ENCODE assay signal across 11 cellular contexts in the genomic region with DNA sequence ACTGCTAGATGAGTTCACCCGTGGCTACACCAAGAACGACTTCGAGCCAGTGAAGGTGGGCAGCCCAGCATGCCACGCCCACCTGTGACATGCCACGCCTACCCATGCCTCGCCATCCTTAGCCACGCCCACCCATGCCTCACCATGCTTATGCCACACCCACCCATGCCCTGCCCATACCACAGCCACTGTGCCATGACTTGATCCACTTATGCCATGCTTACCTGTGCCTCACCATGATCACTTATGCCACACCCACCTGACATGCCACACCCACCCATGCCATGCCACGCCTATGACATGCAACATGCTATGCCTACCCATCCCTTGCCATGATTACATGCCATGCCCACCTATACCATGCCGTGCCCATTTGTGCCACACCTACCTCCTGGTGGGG. TPM values are rescaled to one million over a fixed set of nuclear protein-coding genes. Genes with fewer than 3 reads are reported as not detected.
DNase-seq lines count a peak whose midpoint lies in the region; ATAC-seq, FAIRE-seq and TF ChIP-seq lines count a peak whose summit lies in the region.
"Had no signal": no experiment of that assay in that cellular context is flagged by ENCODE, and none has a peak within 500 bp of the region (broad histone marks: within the 10 kb centered on the region; RNA-seq: fewer than 3 reads in every experiment).

No MANE protein-coding gene starts in this region.

- H3K9me3 Mint-ChIP-seq in activated CD4-positive, alpha-beta T cell treated with anti-CD3 and anti-CD28 coated beads for 36 hours (ENCODE audit: low read depth), result no peaks in the 10 kb centered on the region
- no peaks in the 10 kb centered on the region; the same call in 1 of the 3 replicates for H3K9me3 Mint-ChIP-seq in GM23338
- H3K9me3 Mint-ChIP-seq in activated T-helper 17 cell treated with anti-CD3 and anti-CD28 coated beads, Interleukin-2, amount 50 U/mL, for 72 hours, result no peaks in the 10 kb centered on the region
- no peaks in the 10 kb centered on the region for H3K9me3 Mint-ChIP-seq in memory B cell

- peaks cover 49% of the 10 kb centered on the region for H3K36me3 Mint-ChIP-seq in activated CD4-positive, alpha-beta T cell treated with anti-CD3 and anti-CD28 coated beads for 36 hours (ENCODE audit: low read depth)
- peaks cover 66% of the 10 kb centered on the region for H3K36me3 Mint-ChIP-seq in GM23338 (ENCODE audit: low read depth)
- H3K36me3 Mint-ChIP-seq in activated T-helper 17 cell treated with anti-CD3 and anti-CD28 coated beads, Interleukin-2, amount 50 U/mL, for 72 hours (ENCODE audit: low read depth), result peaks cover 85% of the 10 kb centered on the region
- H3K36me3 Mint-ChIP-seq in memory B cell, result peaks cover 41% of the 10 kb centered on the region

- H3K4me2 ChIP-seq in GM23338, result no peak overlapping the region

- no peaks in the 10 kb centered on the region for H3K4me1 Mint-ChIP-seq in activated CD4-positive, alpha-beta T cell treated with anti-CD3 and anti-CD28 coated beads for 36 hours
- H3K4me1 Mint-ChIP-seq in GM23338 (no peaks in the 10 kb centered on the region), memory B cell (peaks cover 6% of the 10 kb centered on the region)
- H3K4me1 Mint-ChIP-seq in activated T-helper 17 cell treated with anti-CD3 and anti-CD28 coated beads, Interleukin-2, amount 50 U/mL, for 72 hours, result no peaks in the 10 kb centered on the region
- H3K4me1 Mint-ChIP-seq: brain had no signal

- H2AFZ ChIP-seq in GM23338, result no peak overlapping the region

- TF ChIP-seq EP300 in upper lobe of left lung (IDR thresholded peaks at IDR 0.05), result no peak

- 91 to 92% methylated on average over 9 of the region's 9 CpGs for WGBS in upper lobe of left lung, 2 donors

- DNase-seq in activated CD4-positive, alpha-beta T cell treated with anti-CD3 and anti-CD28 coated beads for 36 hours, result peak; percentile 55
- DNase-seq in activated CD4-positive, alpha-beta T cell treated with anti-CD3 and anti-CD28 coated beads for 1 hour, result no peak
- DNase-seq in GM23338 (ENCODE audit: low spot score), result peak; percentile 52
- no peak for DNase-seq in memory B cell (ENCODE audit: low spot score in 2 of 2)
- no peak for DNase-seq in RCC 7860 (ENCODE audit: low spot score)
- no peak for DNase-seq in T-helper 1 cell
- DNase-seq in upper lobe of left lung, result no peak
- DNase-seq: NCI-H2029 had no signal

- H3K4me3 ChIP-seq in GM23338, result no peak overlapping the region
- no peak overlapping the region for H3K4me3 ChIP-seq in upper lobe of left lung

- H3K27ac Mint-ChIP-seq in activated CD4-positive, alpha-beta T cell treated with anti-CD3 and anti-CD28 coated beads for 36 hours, result no peak overlapping the region
- H3K27ac Mint-ChIP-seq in GM23338 (no peak overlapping the region), memory B cell (peak overlapping the region; percentile 47)
- no peak overlapping the region for H3K27ac Mint-ChIP-seq in activated T-helper 17 cell treated with anti-CD3 and anti-CD28 coated beads, Interleukin-2, amount 50 U/mL, for 72 hours
- H3K27ac Mint-ChIP-seq: brain had no signal

- H3K27me3 ChIP-seq in GM23338 (ENCODE audit: insufficient read depth) (no peaks in the 10 kb centered on the region), upper lobe of left lung (no peaks in the 10 kb centered on the region)

- H3K9me3 ChIP-seq in upper lobe of left lung, result no peaks in the 10 kb centered on the region

- POLR2A ChIA-PET in activated CD4-positive, alpha-beta T cell treated with anti-CD3 and anti-CD28 coated beads for 36 hours (lab: Charles Lee), result no interaction called here

- H4K20me1 ChIP-seq in GM23338 (replicated peaks; ENCODE audit: insufficient read depth), result 0 out of 2 replicates have a peak, but pooled peaks cover 3% of the 10 kb centered on the region

- TF ChIP-seq POLR2A in upper lobe of left lung (IDR thresholded peaks at IDR 0.05), result no peak

- H3K27me3 Mint-ChIP-seq in activated CD4-positive, alpha-beta T cell treated with anti-CD3 and anti-CD28 coated beads for 36 hours, result no peaks in the 10 kb centered on the region
- H3K27me3 Mint-ChIP-seq in GM23338 (ENCODE audit: insufficient read depth, low read depth, poor library complexity) (peaks cover 13% of the 10 kb centered on the region), memory B cell (no peaks in the 10 kb centered on the region)
- no peaks in the 10 kb centered on the region for H3K27me3 Mint-ChIP-seq in activated T-helper 17 cell treated with anti-CD3 and anti-CD28 coated beads, Interleukin-2, amount 50 U/mL, for 72 hours
- H3K27me3 Mint-ChIP-seq: brain had no signal

- H3K4me1 ChIP-seq in GM23338 (ENCODE audit: insufficient read depth) (no peaks in the 10 kb centered on the region), upper lobe of left lung (no peaks in the 10 kb centered on the region)

- FAIRE-seq in RCC 7860 (lab: Jason Lieb, UNC), result no peak
- FAIRE-seq: endometrium had no signal

- intact Hi-C loops in activated CD4-positive, alpha-beta T cell treated with anti-CD3 and anti-CD28 coated beads for 36 hours (cut with DNase I, micrococcal nuclease), result no loop called here

- no peaks in the 10 kb centered on the region for H3K79me2 ChIP-seq in GM23338 (replicated peaks; ENCODE audit: insufficient read depth)

- TF ChIP-seq CTCF in GM23338 (conservative IDR thresholded peaks at IDR 0.05; ENCODE audit: low read depth in 2 of 2) (no peak), upper lobe of left lung (IDR thresholded peaks at IDR 0.05) (no peak)

- no peak overlapping the region for H3K4me3 Mint-ChIP-seq in activated CD4-positive, alpha-beta T cell treated with anti-CD3 and anti-CD28 coated beads for 36 hours
- H3K4me3 Mint-ChIP-seq in GM23338 (no peak overlapping the region; the same call in 2 of the 3 replicates), memory B cell (no peak overlapping the region)
- no peak overlapping the region for H3K4me3 Mint-ChIP-seq in activated T-helper 17 cell treated with anti-CD3 and anti-CD28 coated beads, Interleukin-2, amount 50 U/mL, for 72 hours
- H3K4me3 Mint-ChIP-seq: brain had no signal

- H3K9me2 ChIP-seq in GM23338 (ENCODE audit: insufficient read depth), result no peaks in the 10 kb centered on the region

- H3K27ac ChIP-seq in GM23338 (ENCODE audit: low read depth) (no peak overlapping the region), upper lobe of left lung (no peak overlapping the region)

- H3K36me3 ChIP-seq in GM23338 (ENCODE audit: insufficient read depth) (0 out of 2 replicates have a peak, but pooled peaks cover 3% of the 10 kb centered on the region), upper lobe of left lung (peaks cover 22 to 90% (median 82%) of the 10 kb centered on the region in 4 donors)

- CTCF ChIA-PET in activated CD4-positive, alpha-beta T cell treated with anti-CD3 and anti-CD28 coated beads for 36 hours (lab: Charles Lee), result no interaction called here

- H3F3A ChIP-seq in GM23338 (replicated peaks; ENCODE audit: low read depth), result no peaks in the 10 kb centered on the region

- peak; percentile 64 for ATAC-seq in activated CD4-positive, alpha-beta T cell treated with anti-CD3 and anti-CD28 coated beads for 36 hours
- ATAC-seq in GM23338 (peak; percentile 38), memory B cell (ENCODE audit: low read depth) (peak; percentile 50), upper lobe of left lung (ENCODE audit: low FRiP score in 2 of 2) (no peak)
- peak; percentile 47 for ATAC-seq in activated T-helper 17 cell treated with anti-CD3 and anti-CD28 coated beads, Interleukin-2, amount 50 U/mL, for 72 hours (replicated peaks)

TF ChIP-seq in GM23338, 12 proteins besides CTCF, POLR2A, EP300 and RAD21 (continues in another document):
- TF ChIP-seq, protein P1, sequence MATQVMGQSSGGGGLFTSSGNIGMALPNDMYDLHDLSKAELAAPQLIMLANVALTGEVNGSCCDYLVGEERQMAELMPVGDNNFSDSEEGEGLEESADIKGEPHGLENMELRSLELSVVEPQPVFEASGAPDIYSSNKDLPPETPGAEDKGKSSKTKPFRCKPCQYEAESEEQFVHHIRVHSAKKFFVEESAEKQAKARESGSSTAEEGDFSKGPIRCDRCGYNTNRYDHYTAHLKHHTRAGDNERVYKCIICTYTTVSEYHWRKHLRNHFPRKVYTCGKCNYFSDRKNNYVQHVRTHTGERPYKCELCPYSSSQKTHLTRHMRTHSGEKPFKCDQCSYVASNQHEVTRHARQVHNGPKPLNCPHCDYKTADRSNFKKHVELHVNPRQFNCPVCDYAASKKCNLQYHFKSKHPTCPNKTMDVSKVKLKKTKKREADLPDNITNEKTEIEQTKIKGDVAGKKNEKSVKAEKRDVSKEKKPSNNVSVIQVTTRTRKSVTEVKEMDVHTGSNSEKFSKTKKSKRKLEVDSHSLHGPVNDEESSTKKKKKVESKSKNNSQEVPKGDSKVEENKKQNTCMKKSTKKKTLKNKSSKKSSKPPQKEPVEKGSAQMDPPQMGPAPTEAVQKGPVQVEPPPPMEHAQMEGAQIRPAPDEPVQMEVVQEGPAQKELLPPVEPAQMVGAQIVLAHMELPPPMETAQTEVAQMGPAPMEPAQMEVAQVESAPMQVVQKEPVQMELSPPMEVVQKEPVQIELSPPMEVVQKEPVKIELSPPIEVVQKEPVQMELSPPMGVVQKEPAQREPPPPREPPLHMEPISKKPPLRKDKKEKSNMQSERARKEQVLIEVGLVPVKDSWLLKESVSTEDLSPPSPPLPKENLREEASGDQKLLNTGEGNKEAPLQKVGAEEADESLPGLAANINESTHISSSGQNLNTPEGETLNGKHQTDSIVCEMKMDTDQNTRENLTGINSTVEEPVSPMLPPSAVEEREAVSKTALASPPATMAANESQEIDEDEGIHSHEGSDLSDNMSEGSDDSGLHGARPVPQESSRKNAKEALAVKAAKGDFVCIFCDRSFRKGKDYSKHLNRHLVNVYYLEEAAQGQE (IDR thresholded peaks at IDR 0.05; ENCODE audit: unreplicated experiment), result no peak

RNA-seq across cellular contexts. Expression of a gene that starts 12.9 kb away (rescaled TPM):
- 10 to 100 TPM; 22.6 to 24.5 TPM for total RNA-seq in activated CD4-positive, alpha-beta T cell treated with anti-CD3 and anti-CD28 coated beads for 36 hours
- 13.7 and 15.5 TPM in 2 replicates for total RNA-seq in GM23338 (2014; rRNA removed; shearing (Covaris generic))
- 18.6 and 19.4 TPM in 2 replicates for polyA plus RNA-seq in GM23338 (2016; fragmentation: Nextera tagmentation; extraction: Ambion mirVana)
- total RNA-seq in activated T-helper 17 cell treated with anti-CD3 and anti-CD28 coated beads, Interleukin-2, amount 50 U/mL, for 72 hours, result 10 to 100 TPM; 27.8 to 30.6 TPM
- 10 to 100 TPM; 21.6 to 49.3 (median 23.9) TPM for total RNA-seq in upper lobe of left lung

RNA-seq across cellular contexts. Expression of a gene that starts 23.8 kb away (rescaled TPM):
- 10 to 100 TPM; 10.9 to 11.7 TPM for total RNA-seq in activated CD4-positive, alpha-beta T cell treated with anti-CD3 and anti-CD28 coated beads for 36 hours
- 9.6 and 12.7 TPM in 2 replicates for total RNA-seq in GM23338 (2014; rRNA removed; shearing (Covaris generic))
- 47.4 and 50.6 TPM in 2 replicates for polyA plus RNA-seq in GM23338 (2016; fragmentation: Nextera tagmentation; extraction: Ambion mirVana)
- total RNA-seq in activated T-helper 17 cell treated with anti-CD3 and anti-CD28 coated beads, Interleukin-2, amount 50 U/mL, for 72 hours, result 10 to 100 TPM; 14.1 to 17.6 TPM
- 10 to 100 TPM; 12.3 to 37.7 (median 25.8) TPM for total RNA-seq in upper lobe of left lung

RNA-seq across cellular contexts. Expression of a gene that starts 43.5 kb away (rescaled TPM):
- 1 to 10 TPM; 7.4 to 7.9 TPM for total RNA-seq in activated CD4-positive, alpha-beta T cell treated with anti-CD3 and anti-CD28 coated beads for 36 hours
- total RNA-seq in GM23338 (2014; rRNA removed; shearing (Covaris generic)), result 172 and 209 TPM in 2 replicates
- polyA plus RNA-seq in GM23338 (2016; fragmentation: Nextera tagmentation; extraction: Ambion mirVana), result 64.0 and 67.4 TPM in 2 replicates
- 1 to 10 TPM; 6.8 to 9.2 TPM for total RNA-seq in activated T-helper 17 cell treated with anti-CD3 and anti-CD28 coated beads, Interleukin-2, amount 50 U/mL, for 72 hours
- 10 to 100 TPM; 55.5 to 86.8 (median 63.1) TPM for total RNA-seq in upper lobe of left lung

Comparison
In these comparisons a context has a peak if more than half of its experiments do, and no peak if none do; other contexts are left out.
1. DNase-seq: peak in activated CD4-positive, alpha-beta T cell treated with anti-CD3 and anti-CD28 coated beads for 36 hours (single experiment) and GM23338 (single experiment); none in activated CD4-positive, alpha-beta T cell treated with anti-CD3 and anti-CD28 coated beads for 1 hour (single experiment), memory B cell (0 of 2), RCC 7860 (single experiment), T-helper 1 cell (0 of 5) and upper lobe of left lung (0 of 2).
2. ATAC-seq: peak in activated CD4-positive, alpha-beta T cell treated with anti-CD3 and anti-CD28 coated beads for 36 hours (single experiment), GM23338 (single experiment), activated T-helper 17 cell treated with anti-CD3 and anti-CD28 coated beads, Interleukin-2, amount 50 U/mL, for 72 hours (single experiment) and memory B cell (single experiment); none in upper lobe of left lung (0 of 2).
3. RNA of a gene that starts 43.5 kb away (total RNA-seq): 172 to 209 TPM in GM23338 and 55.5 to 86.8 TPM in upper lobe of left lung; 6.8 to 9.2 TPM in activated T-helper 17 cell treated with anti-CD3 and anti-CD28 coated beads, Interleukin-2, amount 50 U/mL, for 72 hours and 7.4 to 7.9 TPM in activated CD4-positive, alpha-beta T cell treated with anti-CD3 and anti-CD28 coated beads for 36 hours; every median in the first group is over 4 times any median in the second.